ENCODE assay signal across 10 cellular contexts in genomic region chr9:136655244-136656225, GRCh38. TPM values are rescaled to one million over a fixed set of nuclear protein-coding genes. Genes with fewer than 3 reads are reported as not detected.
DNase-seq lines count a peak whose midpoint lies in the region; ATAC-seq and TF ChIP-seq lines count a peak whose summit lies in the region.
"Had no signal": no experiment of that assay in that cellular context is flagged by ENCODE, and none has a peak within 500 bp of the region (broad histone marks: within the 10 kb centered on the region; RNA-seq: fewer than 3 reads in every experiment).

No MANE protein-coding gene starts in this region.

- no peak for ATAC-seq in GM21737 (IDR thresholded peaks at IDR 0.05; ENCODE audit: unreplicated experiment)
- ATAC-seq: natural killer cell had no signal

- CTCF ChIA-PET in RWPE1 (lab: Yijun Ruan, JAX): interaction anchor here (0.6 to 1.2 kb wide), 5 partner anchors 10 to 111 kb away, joined by 3 to 5 read pairs (median 4); no protein-coding TSS in a partner anchor

- H3K27ac ChIP-seq in RWPE1 (peak overlapping the region; percentile 56), trophoblast cell (ENCODE audit: low read depth, low read length) (no peak overlapping the region), WERI-Rb-1 (no peak overlapping the region)

- no peak overlapping the region for H2AK5ac ChIP-seq in trophoblast cell (ENCODE audit: low read length)

- H3K23ac ChIP-seq in trophoblast cell (ENCODE audit: low read length): no peak overlapping the region

- H3K36me3 ChIP-seq in trophoblast cell (ENCODE audit: control insufficient read depth in 1 of 2, insufficient read depth in 2 of 2, low read length in 2 of 2) (no peaks in the 10 kb centered on the region), WERI-Rb-1 (no peaks in the 10 kb centered on the region)

- H3K4me1 ChIP-seq in trophoblast cell (ENCODE audit: control insufficient read depth in 1 of 2, insufficient read depth in 2 of 2, low read length in 2 of 2): peaks cover 3 to 8% of the 10 kb centered on the region in 2 experiments

- H3K14ac ChIP-seq in trophoblast cell (ENCODE audit: low read length): peak overlapping the region; percentile 18

- peak overlapping the region; percentile 1 for H3K18ac ChIP-seq in trophoblast cell (ENCODE audit: low read length)

- H3K4ac ChIP-seq in trophoblast cell (ENCODE audit: low read depth, low read length): no peak overlapping the region

- WGBS in trophoblast cell (ENCODE audit: extremely low coverage, insufficient coverage, insufficient read length): no CpG with 5 or more reads among the region's 25 CpGs

- no peak overlapping the region for H2BK5ac ChIP-seq in trophoblast cell (ENCODE audit: low read depth, low read length, poor library complexity)

- peak overlapping the region; percentile 74 for H4K8ac ChIP-seq in trophoblast cell (ENCODE audit: low read depth, low read length)

- peak; percentile 46 for DNase-seq in CD1c-positive myeloid dendritic cell (ENCODE audit: extremely low spot score)
- no peak for DNase-seq in RWPE1 (ENCODE audit: low spot score)
- DNase-seq in fibroblast of pulmonary artery (ENCODE audit: low read depth): peak; percentile 69
- DNase-seq in trophoblast cell: no peak
- DNase-seq in WERI-Rb-1: no peak
- DNase-seq in stimulated activated naive CD4-positive, alpha-beta T cell (lab: John Stamatoyannopoulos, UW): no peak
- DNase-seq in RKO (ENCODE audit: low spot score): no peak
- DNase-seq: C1 segment of cervical spinal cord, natural killer cell had no signal

- POLR2A ChIA-PET in RWPE1 (lab: Yijun Ruan, JAX; ENCODE audit: low non-redundant PET): no interaction called here

- H3K9me3 ChIP-seq in trophoblast cell (ENCODE audit: insufficient read depth, low read depth, low read length) (peaks cover 2% of the 10 kb centered on the region), WERI-Rb-1 (ENCODE audit: severe bottlenecking) (no peaks in the 10 kb centered on the region)

- no peak overlapping the region for H2AFZ ChIP-seq in trophoblast cell (ENCODE audit: insufficient read depth, low read length, poor library complexity)

- no peaks in the 10 kb centered on the region for H3K79me2 ChIP-seq in trophoblast cell (ENCODE audit: control insufficient read depth, insufficient read depth, low read length, poor library complexity)

- peak overlapping the region; percentile 28 for H4K12ac ChIP-seq in trophoblast cell (ENCODE audit: low read depth, low read length)

- no peaks in the 10 kb centered on the region for H3K79me1 ChIP-seq in trophoblast cell (ENCODE audit: low read length)

- H3K4me3 ChIP-seq in fibroblast of pulmonary artery (replicated peaks; ENCODE audit: low read depth, low read length): no peak overlapping the region
- H3K4me3 ChIP-seq in trophoblast cell (ENCODE audit: low read depth, low read length): no peak overlapping the region
- H3K4me3 ChIP-seq in WERI-Rb-1 (ENCODE audit: low read depth, low read length): no peak overlapping the region

- peak overlapping the region; percentile 6 for H2BK12ac ChIP-seq in trophoblast cell (ENCODE audit: low read length)

- no peak overlapping the region for H3K9ac ChIP-seq in trophoblast cell (ENCODE audit: low read length)

- no peak overlapping the region for H2BK120ac ChIP-seq in trophoblast cell (ENCODE audit: insufficient read depth, low read length, poor library complexity)

- H3K4me2 ChIP-seq in trophoblast cell (ENCODE audit: low read length): no peak overlapping the region

- H3K27me3 ChIP-seq in trophoblast cell (ENCODE audit: insufficient read depth, low read length) (no peaks in the 10 kb centered on the region), WERI-Rb-1 (ENCODE audit: insufficient read depth, low read depth, severe bottlenecking) (no peaks in the 10 kb centered on the region)

- TF ChIP-seq CTCF in RWPE1 (conservative IDR thresholded peaks at IDR 0.05; ENCODE audit: low read depth) (no peak), fibroblast of pulmonary artery (IDR thresholded peaks at IDR 0.05; ENCODE audit: low read length, missing control alignments) (no peak), WERI-Rb-1 (IDR thresholded peaks at IDR 0.05; ENCODE audit: low read depth, low read length) (no peak)

- peak overlapping the region; percentile 59 for H4K91ac ChIP-seq in trophoblast cell (ENCODE audit: low read depth, low read length)

RNA-seq across cellular contexts. Expression of gene EGFL7, which starts 7.2 kb away (rescaled TPM):
- polyA plus RNA-seq in trophoblast cell (2013): 29.6 and 29.9 TPM in 2 replicates

RNA-seq across cellular contexts. Expression of gene AGPAT2, which starts 31.7 kb away (rescaled TPM):
- polyA plus RNA-seq in trophoblast cell (2013): 16.6 and 17.1 TPM in 2 replicates

RNA-seq across cellular contexts. Expression of gene DIPK1B, which starts 56.8 kb away (rescaled TPM):
- 29.3 and 30.2 TPM in 2 replicates for polyA plus RNA-seq in trophoblast cell (2013)

Comparison
In these comparisons a context has a peak if more than half of its experiments do, and no peak if none do; other contexts are left out.
1. DNase-seq: peak in CD1c-positive myeloid dendritic cell (single experiment) and fibroblast of pulmonary artery (single experiment); none in RWPE1 (single experiment), trophoblast cell (0 of 2), WERI-Rb-1 (single experiment), stimulated activated naive CD4-positive, alpha-beta T cell (0 of 6) and RKO (single experiment).